In genomic region chr22:29555065-29555644, GRCh38 we compare ENCODE assay signal across 10 cellular contexts. TPM values are rescaled to one million over a fixed set of nuclear protein-coding genes. Genes with fewer than 3 reads are reported as not detected.
A peak's percentile ranks its signal among the peaks of the same experiment; 100 is the strongest.
DNase-seq lines count a peak whose midpoint lies in the region; ATAC-seq, FAIRE-seq and TF ChIP-seq lines count a peak whose summit lies in the region.
"Had no signal": no experiment of that assay in that cellular context is flagged by ENCODE, and none has a peak within 500 bp of the region (broad histone marks: within the 10 kb centered on the region; RNA-seq: fewer than 3 reads in every experiment).

No MANE protein-coding gene starts in this region.

- H2AFZ ChIP-seq in GM23248 (no peak overlapping the region), K562 (ENCODE audit: low read depth, low read length) (no peak overlapping the region)

- H3K36me3 ChIP-seq in GM23248 (ENCODE audit: low read depth) (0 out of 2 replicates have a peak, but pooled peaks cover 4% of the 10 kb centered on the region), K562 (ENCODE audit: control insufficient read depth, insufficient read depth, low read length) (peaks cover 33% of the 10 kb centered on the region; the same call in 2 of the 3 replicates)

- TF ChIP-seq CTCF in K562 (IDR thresholded peaks at IDR 0.05 in 2 of 3, conservative IDR thresholded peaks at IDR 0.05 in 1 of 3; ENCODE audit: insufficient read depth in 2 of 3, low read depth in 1 of 3, low read length in 3 of 3) = no peak

- CTCF ChIA-PET in K562 (lab: Yijun Ruan, JAX; ENCODE audit: low intra/inter-chr PET ratio) = no interaction called here

- in situ Hi-C loops in GM23248 (cut with MboI) = no loop called here
- in situ Hi-C loops in K562 (cut with MboI) = no loop called here

- WGBS in GM23248 (ENCODE audit: low coverage in 1 of 2, low lambda C conversion rate in 2 of 2, missing lambda C conversion rate in 2 of 2), 2 experiments = 39 to 55% methylated on average over 4 of the region's 4 CpGs
- 93% methylated on average over 4 of the region's 4 CpGs for WGBS in K562 (ENCODE audit: insufficient coverage, low coverage, missing lambda C conversion rate)

- TF ChIP-seq EP300 in K562 (IDR thresholded peaks at IDR 0.05; ENCODE audit: low read length) = no peak

- H3K9me1 ChIP-seq in K562 (ENCODE audit: control insufficient read depth, insufficient read depth, low read length) = no peaks in the 10 kb centered on the region

- FAIRE-seq in K562 (lab: Jason Lieb, UNC) = no peak

- no peaks in the 10 kb centered on the region for H4K20me1 ChIP-seq in GM23248 (ENCODE audit: insufficient read depth)
- H4K20me1 ChIP-seq in K562 (replicated peaks; ENCODE audit: control insufficient read depth, insufficient read depth, low read length) = no peaks in the 10 kb centered on the region

- no peak for TF ChIP-seq POLR2A in K562 (conservative IDR thresholded peaks at IDR 0.05)

- peak overlapping the region; percentile 80 for H3K27ac ChIP-seq in GM23248
- H3K27ac ChIP-seq in K562 (ENCODE audit: extremely low read depth, low read depth, low read length) = no peak overlapping the region

- peaks cover 9% of the 10 kb centered on the region for H3K4me1 ChIP-seq in GM23248 (ENCODE audit: insufficient read depth)
- H3K4me1 ChIP-seq in K562 (replicated peaks in 1 of 2; ENCODE audit: control insufficient read depth in 2 of 2, insufficient read depth in 2 of 2, low read length in 2 of 2) = peaks cover 0 to 8% of the 10 kb centered on the region in 2 experiments; a peak in 2 of 5 replicates

- no peaks in the 10 kb centered on the region for H3K9me2 ChIP-seq in GM23248 (ENCODE audit: insufficient read depth)

- intact Hi-C loops in K562 (cut with micrococcal nuclease) = no loop called here

- ATAC-seq in K562 (no peak), HG03442 (IDR thresholded peaks at IDR 0.05; ENCODE audit: unreplicated experiment) (no peak)

- H3K9ac ChIP-seq in GM23248 = peak overlapping the region; percentile 18; the same call in 1 of the 2 replicates
- no peak overlapping the region; a peak in 1 of 4 replicates for H3K9ac ChIP-seq in K562 (ENCODE audit: insufficient read depth in 1 of 2, low read depth in 2 of 2, low read length in 2 of 2)

- BruUV-seq in K562 (replicated peaks; lab: Mats Ljungman, UMichigan) = no TSS peak

- H3K79me2 ChIP-seq in GM23248 (ENCODE audit: insufficient read depth) = peaks cover 33% of the 10 kb centered on the region
- H3K79me2 ChIP-seq in K562 (ENCODE audit: control insufficient read depth, insufficient read depth, low read length) = peaks cover 24% of the 10 kb centered on the region

- H3K9me3 ChIP-seq in GM23248 (ENCODE audit: low read depth) (no peaks in the 10 kb centered on the region), K562 (replicated peaks; ENCODE audit: control insufficient read depth, insufficient read depth, low read depth, low read length) (no peaks in the 10 kb centered on the region)
- H3K9me3 ChIP-seq: HAP-1 had no signal

- no peak for TF ChIP-seq RAD21 in K562 (CRISPR knock-in tag; conservative IDR thresholded peaks at IDR 0.05 in 1 of 2, IDR thresholded peaks at IDR 0.05 in 1 of 2)

- no peak overlapping the region for H3K4me2 ChIP-seq in GM23248 (ENCODE audit: unreplicated experiment)
- H3K4me2 ChIP-seq in K562 (ENCODE audit: insufficient read depth, low read length) = no peak overlapping the region

- DNase-seq in AG08395 (ENCODE audit: low spot score) = peak; percentile 17
- DNase-seq in GM23248 = peak; percentile 33
- no peak for DNase-seq in K562 (ENCODE audit: extremely low read depth in 1 of 4, low spot score in 3 of 4)
- DNase-seq in medulla oblongata (ENCODE audit: extremely low spot score) = peak; percentile 79
- no peak for DNase-seq in NCI-H146 treated with DMSO at 0.1 percent for 48 hours (lab: John Stamatoyannopoulos, UW; ENCODE audit: unreplicated experiment)
- DNase-seq in GDM1 (lab: John Stamatoyannopoulos, UW) = no peak
- no peak for DNase-seq in stimulated activated CD4-positive, alpha-beta T cell treated with anti-CD3 and anti-CD28 coated beads, Interleukin-4, amount 100 ng/mL, for 1 hour
- DNase-seq: NCI-H2171 treated with DMSO at 0.1 percent for 48 hours had no signal

- POLR2A ChIA-PET in K562 (lab: Yijun Ruan, JAX) = interaction anchor here (0.5 to 1.8 kb wide), 3 partner anchors 13 to 444 kb away, joined by 3 to 9 read pairs (median 3); no protein-coding TSS in a partner anchor

- H3K27me3 ChIP-seq in GM23248 (replicated peaks; ENCODE audit: insufficient read depth) (no peaks in the 10 kb centered on the region), K562 (ENCODE audit: control insufficient read depth in 2 of 2, insufficient read depth in 2 of 2, low read length in 2 of 2) (no peaks in the 10 kb centered on the region)

- no peak overlapping the region for H3K4me3 ChIP-seq in GM23248
- no peak overlapping the region for H3K4me3 ChIP-seq in K562
- H3K4me3 ChIP-seq: HAP-1 had no signal

- H3F3A ChIP-seq in GM23248 (ENCODE audit: insufficient read depth) = peaks cover 24% of the 10 kb centered on the region

RNA-seq across cellular contexts. Expression of gene THOC5, which starts 1.6 kb away (rescaled TPM):
- 61.7 and 83.5 TPM in 2 replicates for total RNA-seq in GM23248 (2014; rRNA removed; shearing (Covaris generic))
- polyA plus RNA-seq in GM23248 (2016; fragmentation: Nextera tagmentation; extraction: Ambion mirVana) (46.9 and 48.9 TPM in 2 replicates), K562 (2011; rRNA removed) (60.0 and 64.3 TPM in 2 replicates), K562 (2014; fragmentation: Illumina TruSeq; extraction: Trizol) (55.8 and 56.8 TPM in 2 replicates), K562 (2014; fragmentation: Nextera tagmentation; extraction: Ambion mirVana) (10 to 100 TPM; 46.3 to 96.5 TPM), K562 (2014; rRNA removed) (46.8 and 47.9 TPM in 2 replicates)
- 114 and 141 TPM in 2 replicates for total RNA-seq in K562 (2011; cell fraction: chromatin; rRNA removed; ENCODE audit: low replicate concordance)
- total RNA-seq in K562 (2011; cell fraction: nucleolus; rRNA removed) = 84.7 and 85.2 TPM in 2 replicates
- 72.6 and 76.2 TPM in 2 replicates for total RNA-seq in K562 (2011; cell fraction: nucleoplasm; rRNA removed)
- total RNA-seq in K562 (2014; rRNA removed) (50.9 and 56.5 TPM in 2 replicates), K562 (2014; rRNA removed; fragmentation: Illumina TruSeq; extraction: Trizol) (49.3 and 51.4 TPM in 2 replicates), K562 (2015; rRNA removed; fragmentation: Illumina TruSeq; extraction: Trizol) (44.7 and 45.3 TPM in 2 replicates), K562 (2021) (71.2 and 75.1 TPM in 2 replicates)
- polyA plus RNA-seq in K562 (2011; cell fraction: cytosol; rRNA removed) = 47.4 and 54.4 TPM in 2 replicates
- polyA plus RNA-seq in K562 (2011; cell fraction: nucleus; rRNA removed) = 50.4 and 52.8 TPM in 2 replicates
- 49.5 and 66.4 TPM in 2 replicates for polyA plus RNA-seq in K562 (2012)
- 80.4 and 90.7 TPM in 2 replicates for polyA minus RNA-seq in K562 (2011; rRNA and poly(A)+ RNA removed)
- polyA minus RNA-seq in K562 (2011; cell fraction: cytosol; rRNA and poly(A)+ RNA removed) = 44.9 and 47.3 TPM in 2 replicates
- 20.9 and 31.4 TPM in 2 replicates for polyA minus RNA-seq in K562 (2011; cell fraction: nucleus; rRNA and poly(A)+ RNA removed)

RNA-seq across cellular contexts. Expression of gene NIPSNAP1, which starts 25.8 kb away (rescaled TPM):
- 32.0 and 47.2 TPM in 2 replicates for total RNA-seq in GM23248 (2014; rRNA removed; shearing (Covaris generic))
- 39.3 and 40.5 TPM in 2 replicates for polyA plus RNA-seq in GM23248 (2016; fragmentation: Nextera tagmentation; extraction: Ambion mirVana)
- 25.2 and 45.8 TPM in 2 replicates for total RNA-seq in K562 (2011; cell fraction: chromatin; rRNA removed; ENCODE audit: low replicate concordance)
- total RNA-seq in K562 (2011; cell fraction: nucleolus; rRNA removed) = 29.2 and 30.9 TPM in 2 replicates
- 33.9 and 44.9 TPM in 2 replicates for total RNA-seq in K562 (2011; cell fraction: nucleoplasm; rRNA removed)
- total RNA-seq in K562 (2014; rRNA removed) = 22.4 and 27.9 TPM in 2 replicates
- 26.0 and 27.3 TPM in 2 replicates for total RNA-seq in K562 (2014; rRNA removed; fragmentation: Illumina TruSeq; extraction: Trizol)
- 21.0 and 21.4 TPM in 2 replicates for total RNA-seq in K562 (2015; rRNA removed; fragmentation: Illumina TruSeq; extraction: Trizol)
- 24.1 and 24.8 TPM in 2 replicates for total RNA-seq in K562 (2021)
- 55.0 and 57.1 TPM in 2 replicates for polyA plus RNA-seq in K562 (2011; rRNA removed)
- polyA plus RNA-seq in K562 (2011; cell fraction: cytosol; rRNA removed) = 39.0 and 41.9 TPM in 2 replicates
- polyA plus RNA-seq in K562 (2011; cell fraction: nucleus; rRNA removed) = 26.0 and 27.4 TPM in 2 replicates
- 27.7 and 40.8 TPM in 2 replicates for polyA plus RNA-seq in K562 (2012)
- 31.9 and 35.0 TPM in 2 replicates for polyA plus RNA-seq in K562 (2014; fragmentation: Illumina TruSeq; extraction: Trizol)
- 10 to 100 TPM; 10.2 to 13.5 TPM for polyA plus RNA-seq in K562 (2014; fragmentation: Nextera tagmentation; extraction: Ambion mirVana)
- 26.4 and 32.0 TPM in 2 replicates for polyA plus RNA-seq in K562 (2014; rRNA removed)
- 24.9 and 25.8 TPM in 2 replicates for polyA minus RNA-seq in K562 (2011; rRNA and poly(A)+ RNA removed)
- polyA minus RNA-seq in K562 (2011; cell fraction: cytosol; rRNA and poly(A)+ RNA removed) = 19.2 and 21.1 TPM in 2 replicates
- 7.9 and 11.9 TPM in 2 replicates for polyA minus RNA-seq in K562 (2011; cell fraction: nucleus; rRNA and poly(A)+ RNA removed)

RNA-seq across cellular contexts. Expression of gene NF2, which starts 48.3 kb away (rescaled TPM):
- 109 and 111 TPM in 2 replicates for total RNA-seq in GM23248 (2014; rRNA removed; shearing (Covaris generic))
- 62.9 and 71.8 TPM in 2 replicates for polyA plus RNA-seq in GM23248 (2016; fragmentation: Nextera tagmentation; extraction: Ambion mirVana)
- total RNA-seq in K562 (2011; cell fraction: chromatin; rRNA removed; ENCODE audit: low replicate concordance) = 30.7 and 40.6 TPM in 2 replicates
- total RNA-seq in K562 (2011; cell fraction: nucleolus; rRNA removed) = 21.0 and 23.7 TPM in 2 replicates
- 26.1 and 26.9 TPM in 2 replicates for total RNA-seq in K562 (2011; cell fraction: nucleoplasm; rRNA removed)
- 20.2 and 24.9 TPM in 2 replicates for total RNA-seq in K562 (2014; rRNA removed)
- 21.7 and 22.4 TPM in 2 replicates for total RNA-seq in K562 (2014; rRNA removed; fragmentation: Illumina TruSeq; extraction: Trizol)
- 19.5 and 20.0 TPM in 2 replicates for total RNA-seq in K562 (2015; rRNA removed; fragmentation: Illumina TruSeq; extraction: Trizol)
- 32.5 and 33.8 TPM in 2 replicates for total RNA-seq in K562 (2021)
- 11.8 and 15.2 TPM in 2 replicates for polyA plus RNA-seq in K562 (2011; rRNA removed)
- polyA plus RNA-seq in K562 (2011; cell fraction: cytosol; rRNA removed) = 9.0 and 14.5 TPM in 2 replicates
- 6.9 and 8.0 TPM in 2 replicates for polyA plus RNA-seq in K562 (2011; cell fraction: nucleus; rRNA removed)
- 5.3 and 7.7 TPM in 2 replicates for polyA plus RNA-seq in K562 (2012)
- polyA plus RNA-seq in K562 (2014; fragmentation: Illumina TruSeq; extraction: Trizol) = 9.1 TPM in 2 replicates
- polyA plus RNA-seq in K562 (2014; fragmentation: Nextera tagmentation; extraction: Ambion mirVana) = 1 to 10 TPM; 2.2 to 2.8 TPM
- polyA plus RNA-seq in K562 (2014; rRNA removed) = 11.5 and 14.2 TPM in 2 replicates
- 28.1 and 37.4 TPM in 2 replicates for polyA minus RNA-seq in K562 (2011; rRNA and poly(A)+ RNA removed)
- polyA minus RNA-seq in K562 (2011; cell fraction: cytosol; rRNA and poly(A)+ RNA removed) = 16.1 and 17.8 TPM in 2 replicates
- 8.5 and 14.0 TPM in 2 replicates for polyA minus RNA-seq in K562 (2011; cell fraction: nucleus; rRNA and poly(A)+ RNA removed)

Comparison
In these comparisons a context has a peak if more than half of its experiments do, and no peak if none do; other contexts are left out.
1. DNase-seq: peak in AG08395 (single experiment), GM23248 (single experiment) and medulla oblongata (single experiment); none in K562 (0 of 4), NCI-H146 treated with DMSO at 0.1 percent for 48 hours (single experiment), GDM1 (single experiment) and stimulated activated CD4-positive, alpha-beta T cell treated with anti-CD3 and anti-CD28 coated beads, Interleukin-4, amount 100 ng/mL, for 1 hour (single experiment).